Comparison of ENCODE assay signal across 12 cellular contexts in genomic region chr17:50176559-50177471, GRCh38. TPM values are rescaled to one million over a fixed set of nuclear protein-coding genes. Genes with fewer than 3 reads are reported as not detected.
DNase-seq lines count a peak whose midpoint lies in the region; ATAC-seq and TF ChIP-seq lines count a peak whose summit lies in the region.
"Had no signal": no experiment of that assay in that cellular context is flagged by ENCODE, and none has a peak within 500 bp of the region (broad histone marks: within the 10 kb centered on the region; RNA-seq: fewer than 3 reads in every experiment).

No MANE protein-coding gene starts in this region.

- dilution Hi-C loops in IMR-90 (cut with HindIII; ENCODE audit: low sequenced_read_pairs, unreplicated experiment): no loop called here

- POLR2A ChIA-PET in IMR-90 (lab: Charles Lee; ENCODE audit: unreplicated experiment): interaction anchor here (0.6 to 2.8 kb wide), 3 partner anchors 20 to 129 kb away, joined by 3 to 13 read pairs (median 6); partner anchors contain the start of gene COL1A1

- H3K9me3 ChIP-seq in IMR-90 (ENCODE audit: control insufficient read depth, insufficient read depth, low read length) (no peaks in the 10 kb centered on the region), tibial nerve (no peaks in the 10 kb centered on the region)

- H4K91ac ChIP-seq in IMR-90 (ENCODE audit: insufficient read depth, low read depth, low read length): peak overlapping the region; percentile 93

- H4K5ac ChIP-seq in IMR-90 (ENCODE audit: low read depth, low read length) (peak overlapping the region; percentile 80), mesendoderm (ENCODE audit: low read length) (no peak overlapping the region)

- H2BK15ac ChIP-seq in IMR-90 (ENCODE audit: low read depth, low read length): peak overlapping the region; percentile 97
- H2BK15ac ChIP-seq in mesendoderm (replicated peaks; ENCODE audit: low read depth): no peak overlapping the region

- TF ChIP-seq RAD21 in IMR-90 (IDR thresholded peaks at IDR 0.05; ENCODE audit: low read length): no peak

- CTCF ChIA-PET in IMR-90 (lab: Yijun Ruan, JAX): interaction anchor here (0.8 to 3.0 kb wide), 3 partner anchors 82 to 115 kb away, joined by 6 to 13 read pairs (median 6); no protein-coding TSS in a partner anchor

- H3K4me3 ChIP-seq in IMR-90 (ENCODE audit: insufficient read depth, low read depth, low read length) (no peak overlapping the region), coronary artery (no peak overlapping the region), mesendoderm (ENCODE audit: low read length) (no peak overlapping the region), tibial nerve (no peak overlapping the region)
- H3K4me3 ChIP-seq: GM12878 had no signal

- ATAC-seq in IMR-90 (ENCODE audit: low read depth) (no peak), HG03442 (IDR thresholded peaks at IDR 0.05; ENCODE audit: unreplicated experiment) (no peak)
- ATAC-seq: GM12878 had no signal

- 86% methylated on average over 15 of the region's 21 CpGs; no CpG with 5 or more reads in 1 of the 2 experiments for WGBS in IMR-90 (ENCODE audit: extremely low coverage in 2 of 2, insufficient read length in 1 of 2), 2 experiments
- no CpG with 5 or more reads among the region's 21 CpGs for WGBS in mesendoderm (ENCODE audit: extremely low coverage, insufficient coverage, low lambda C conversion rate)
- WGBS in tibial nerve, 2 donors: 73% methylated on average over 21 of the region's 21 CpGs

- DNase-seq in IMR-90 (no peak), coronary artery (ENCODE audit: low spot score) (no peak), mesendoderm (peak; percentile 29), tibial nerve (ENCODE audit: low spot score in 2 of 2) (no peak), AG08395 (ENCODE audit: low spot score) (no peak), HUDEP-2 (lab: John Stamatoyannopoulos, UW; ENCODE audit: unreplicated experiment in 76 of 76) (no peak), NCI-H226 (no peak)
- DNase-seq: activated CD4-positive, alpha-beta T cell treated with anti-CD3 and anti-CD28 coated beads, Interleukin-2, amount 50 U/mL, for 1 hour; effector memory CD4-positive, alpha-beta T cell; nephron progenitor cell had no signal

- peaks cover 34% of the 10 kb centered on the region for H3K4me1 ChIP-seq in IMR-90 (ENCODE audit: control insufficient read depth, insufficient read depth, low read length)
- H3K4me1 ChIP-seq in mesendoderm (ENCODE audit: control insufficient read depth, low read depth, low read length): peaks cover 7% of the 10 kb centered on the region
- H3K4me1 ChIP-seq in tibial nerve: peaks cover 0 to 81% (median 25%) of the 10 kb centered on the region in 4 donors

- H3K56ac ChIP-seq in IMR-90 (ENCODE audit: extremely low read depth, insufficient read depth, low read length) (no peak overlapping the region), mesendoderm (ENCODE audit: low read length) (peak overlapping the region; percentile 26)

- BruUV-seq in IMR-90 (replicated peaks; lab: Mats Ljungman, UMichigan): no TSS peak

- H4K20me1 ChIP-seq in IMR-90 (ENCODE audit: insufficient read depth, low read length): peaks cover 26% of the 10 kb centered on the region

- peaks cover 21% of the 10 kb centered on the region for H3K9me1 ChIP-seq in IMR-90 (ENCODE audit: insufficient read depth, low read length)

- in situ Hi-C loops in IMR-90 (cut with MboI; ENCODE audit: low sequenced_read_pairs): loop anchor here (10.0 kb wide), 1 partner anchor 108 kb away; no protein-coding TSS in a partner anchor

- H2AK5ac ChIP-seq in IMR-90 (ENCODE audit: low read depth, low read length) (peak overlapping the region; percentile 99), mesendoderm (ENCODE audit: low read length) (peak overlapping the region; percentile 79)

- 0 out of 2 replicates have a peak, but pooled peaks have one; percentile 69 for TF ChIP-seq POLR2A in IMR-90 (IDR thresholded peaks at IDR 0.05; ENCODE audit: low read depth, low read length)
- TF ChIP-seq POLR2A in tibial nerve (IDR thresholded peaks at IDR 0.05): no peak

- H3K23ac ChIP-seq in IMR-90 (ENCODE audit: low read depth, low read length): peak overlapping the region; percentile 97
- no peak overlapping the region for H3K23ac ChIP-seq in mesendoderm (ENCODE audit: low read length)

- H3K18ac ChIP-seq in IMR-90 (ENCODE audit: low read depth, low read length) (peak overlapping the region; percentile 90), mesendoderm (ENCODE audit: low read length) (peak overlapping the region; percentile 6)

- 0 out of 2 replicates have a peak, but pooled peaks have one; percentile 14 for TF ChIP-seq CTCF in IMR-90 (conservative IDR thresholded peaks at IDR 0.05; ENCODE audit: low read depth, low read length)
- TF ChIP-seq CTCF in coronary artery (IDR thresholded peaks at IDR 0.05): no peak
- peak in 1 of 5 experiments; percentile 26 for TF ChIP-seq CTCF in tibial nerve (IDR thresholded peaks at IDR 0.05)

- H3K27ac ChIP-seq in IMR-90 (ENCODE audit: insufficient read depth, low read length): peak overlapping the region; percentile 84
- peak overlapping the region; percentile 93 for H3K27ac ChIP-seq in coronary artery
- H3K27ac ChIP-seq in mesendoderm (ENCODE audit: low read depth, low read length): peak overlapping the region; percentile 71
- peak overlapping the region; percentile 33 to 89 (median 78) for H3K27ac ChIP-seq in tibial nerve

- intact Hi-C loops in IMR-90 (cut with micrococcal nuclease): no loop called here

- no peak overlapping the region for H3K4me2 ChIP-seq in IMR-90 (ENCODE audit: low read depth, low read length)
- H3K4me2 ChIP-seq in mesendoderm (ENCODE audit: low read length): no peak overlapping the region

- H2BK20ac ChIP-seq in IMR-90 (ENCODE audit: low read depth, low read length): peak overlapping the region; percentile 85

- H3K36me3 ChIP-seq in IMR-90 (ENCODE audit: control insufficient read depth, insufficient read depth, low read length) (peaks cover 12% of the 10 kb centered on the region), mesendoderm (ENCODE audit: control insufficient read depth, insufficient read depth, low read length) (no peaks in the 10 kb centered on the region), tibial nerve (peaks cover 0 to 1% (median 0%) of the 10 kb centered on the region in 3 donors)

- H3K79me1 ChIP-seq in IMR-90 (ENCODE audit: low read depth in 1 of 2, low read length in 2 of 2) (peaks cover 17 to 34% of the 10 kb centered on the region in 2 experiments; a peak in 3 of 4 replicates), mesendoderm (ENCODE audit: low read length) (no peaks in the 10 kb centered on the region)

- peak overlapping the region; percentile 59; the same call in 1 of the 2 replicates for H3K9ac ChIP-seq in IMR-90 (ENCODE audit: low read depth, low read length)
- H3K9ac ChIP-seq in mesendoderm (ENCODE audit: low read length): peak overlapping the region; percentile 25

- H2AK9ac ChIP-seq in IMR-90 (replicated peaks; ENCODE audit: low read depth, low read length, poor library complexity): peak overlapping the region; percentile 66

- peak overlapping the region; percentile 92 for H3K14ac ChIP-seq in IMR-90 (replicated peaks; ENCODE audit: low read depth, low read length)

- no peak for TF ChIP-seq EP300 in tibial nerve (IDR thresholded peaks at IDR 0.05)

- H3K79me2 ChIP-seq in mesendoderm (ENCODE audit: control insufficient read depth, insufficient read depth, low read length): no peaks in the 10 kb centered on the region

- H2BK5ac ChIP-seq in IMR-90 (ENCODE audit: low read depth, low read length, poor library complexity, severe bottlenecking): peak overlapping the region; percentile 95
- no peak overlapping the region for H2BK5ac ChIP-seq in mesendoderm (ENCODE audit: low read length)

- peak overlapping the region; percentile 91 for H2BK120ac ChIP-seq in IMR-90 (ENCODE audit: low read depth, low read length)
- H2BK120ac ChIP-seq in mesendoderm (ENCODE audit: low read depth, low read length): peak overlapping the region; percentile 17

- H4K8ac ChIP-seq in IMR-90 (ENCODE audit: low read depth in 2 of 2, low read length in 2 of 2) (peak overlapping the region; percentile 91 to 93), mesendoderm (ENCODE audit: low read depth, low read length) (no peak overlapping the region)

- H2AFZ ChIP-seq in IMR-90 (replicated peaks; ENCODE audit: low read length, poor library complexity): no peak overlapping the region

- H3K27me3 ChIP-seq in IMR-90 (ENCODE audit: control insufficient read depth, insufficient read depth, low read length) (no peaks in the 10 kb centered on the region), mesendoderm (ENCODE audit: insufficient read depth, low read length, poor library complexity) (no peaks in the 10 kb centered on the region), tibial nerve (no peaks in the 10 kb centered on the region)

- H3K4ac ChIP-seq in IMR-90 (ENCODE audit: low read depth, low read length): peak overlapping the region; percentile 98
- peak overlapping the region; percentile 1 for H3K4ac ChIP-seq in mesendoderm (ENCODE audit: low read depth, low read length)

RNA-seq across cellular contexts. Expression of gene SGCA, which starts 11.0 kb away (rescaled TPM):
- total RNA-seq in IMR-90 (2012; rRNA removed): not detected in 2 replicates
- polyA plus RNA-seq in IMR-90 (2012; rRNA removed): 0.19 and 0.55 TPM in 2 replicates
- 0.36 and 0.43 TPM in 2 replicates for polyA plus RNA-seq in IMR-90 (2012; cell fraction: cytosol; rRNA removed)
- polyA plus RNA-seq in IMR-90 (2012; cell fraction: nucleus; rRNA removed; ENCODE audit: low replicate concordance): 0.34 TPM in 1 of 2 replicates, not detected in the other
- polyA plus RNA-seq in mesendoderm (2013, experiment 1 of 2): 0.07 TPM
- polyA plus RNA-seq in mesendoderm (2013, experiment 2 of 2): 0.13 TPM
- total RNA-seq in tibial nerve: 1 to 10 TPM; 1.8 to 7.8 (median 4.9) TPM

RNA-seq across cellular contexts. Expression of gene COL1A1, which starts 24.6 kb away (rescaled TPM):
- total RNA-seq in IMR-90 (2012; rRNA removed): 1,825 and 2,180 TPM in 2 replicates
- 4,117 and 4,350 TPM in 2 replicates for polyA plus RNA-seq in IMR-90 (2012; rRNA removed)
- polyA plus RNA-seq in IMR-90 (2012; cell fraction: cytosol; rRNA removed): 6,648 and 7,973 TPM in 2 replicates
- 7,018 and 18,611 TPM in 2 replicates for polyA plus RNA-seq in IMR-90 (2012; cell fraction: nucleus; rRNA removed; ENCODE audit: low replicate concordance)
- 14.5 TPM for polyA plus RNA-seq in mesendoderm (2013, experiment 1 of 2)
- polyA plus RNA-seq in mesendoderm (2013, experiment 2 of 2): 15.0 TPM
- 100 to 1,000 TPM in 1 of 4 donors, 10 to 100 TPM in 3; 31.5 to 185 (median 73.0) TPM for total RNA-seq in tibial nerve

RNA-seq across cellular contexts. Expression of gene PPP1R9B, which starts 26.3 kb away (rescaled TPM):
- total RNA-seq in IMR-90 (2012; rRNA removed) (28.0 and 38.6 TPM in 2 replicates), tibial nerve (10 to 100 TPM; 28.4 to 54.9 (median 36.9) TPM)
- polyA plus RNA-seq in IMR-90 (2012; rRNA removed): 23.0 and 25.8 TPM in 2 replicates
- 16.2 and 19.3 TPM in 2 replicates for polyA plus RNA-seq in IMR-90 (2012; cell fraction: cytosol; rRNA removed)
- polyA plus RNA-seq in IMR-90 (2012; cell fraction: nucleus; rRNA removed; ENCODE audit: low replicate concordance): 42.2 and 55.1 TPM in 2 replicates
- 2.9 TPM for polyA plus RNA-seq in mesendoderm (2013, experiment 1 of 2)
- 2.9 TPM for polyA plus RNA-seq in mesendoderm (2013, experiment 2 of 2)

RNA-seq across cellular contexts. Expression of gene SAMD14, which starts 46.9 kb away (rescaled TPM):
- total RNA-seq in IMR-90 (2012; rRNA removed): 1.4 TPM in 2 replicates
- polyA plus RNA-seq in IMR-90 (2012; rRNA removed): 6.2 and 6.7 TPM in 2 replicates
- 2.7 and 5.4 TPM in 2 replicates for polyA plus RNA-seq in IMR-90 (2012; cell fraction: cytosol; rRNA removed)
- 20.9 and 34.4 TPM in 2 replicates for polyA plus RNA-seq in IMR-90 (2012; cell fraction: nucleus; rRNA removed; ENCODE audit: low replicate concordance)
- 1.2 TPM for polyA plus RNA-seq in mesendoderm (2013, experiment 1 of 2)
- polyA plus RNA-seq in mesendoderm (2013, experiment 2 of 2): 1.1 TPM
- total RNA-seq in tibial nerve: 1 to 10 TPM in 2 of 4 donors, under 1 TPM in 2; 0.63 to 1.5 (median 1.1) TPM
